8 cellular contexts compared by ENCODE assay signal in genomic region chr15:58987036-58987435, GRCh38. TPM values are rescaled to one million over a fixed set of nuclear protein-coding genes. Genes with fewer than 3 reads are reported as not detected.
DNase-seq lines count a peak whose midpoint lies in the region; ATAC-seq and TF ChIP-seq lines count a peak whose summit lies in the region.

No MANE protein-coding gene starts in this region.

- TF ChIP-seq CTCF in CD14-positive monocyte (IDR thresholded peaks at IDR 0.05) (no peak), right lobe of liver (IDR thresholded peaks at IDR 0.05) (no peak)

- DNase-seq in CD14-positive monocyte (ENCODE audit: low spot score) (no peak), right lobe of liver (no peak), NCI-H524 treated with DMSO at 0.1 percent for 48 hours (lab: John Stamatoyannopoulos, UW) (no peak)

- ATAC-seq in HG03045 (IDR thresholded peaks at IDR 0.05; ENCODE audit: unreplicated experiment) (peak; percentile 4), right lobe of liver (no peak), GM18502 (IDR thresholded peaks at IDR 0.05; ENCODE audit: poor library complexity, unreplicated experiment) (no peak), HG03439 (IDR thresholded peaks at IDR 0.05; ENCODE audit: unreplicated experiment) (no peak)

- intact Hi-C loops in CD14-positive monocyte (cut with micrococcal nuclease) = loop anchor here (5.0 to 10.0 kb wide), 5 partner anchors 48 to 698 kb away; partner anchors contain the start of genes CCNB2 (in 2 of the 2), BNIP2 (in 1 of the 2) and SLTM (in 1 of the 2)
- intact Hi-C loops in right lobe of liver (cut with DNase I) = no loop called here

- H3K27me3 ChIP-seq in right lobe of liver = no peaks in the 10 kb centered on the region

- peak overlapping the region; percentile 95 to 99 (median 97) for H3K27ac Mint-ChIP-seq in CD14-positive monocyte

- H3K27ac ChIP-seq in angular gyrus (ENCODE audit: low read depth, low read length) (peak overlapping the region; percentile 83), right lobe of liver (peak overlapping the region; percentile 13 to 97 (median 94)), urinary bladder (ENCODE audit: low read depth) (no peak overlapping the region)

- H3K4me1 Mint-ChIP-seq in CD14-positive monocyte = peaks cover 66% of the 10 kb centered on the region

- H3K27me3 Mint-ChIP-seq in CD14-positive monocyte (ENCODE audit: low read depth in 3 of 3) = no peaks in the 10 kb centered on the region

- no peak for TF ChIP-seq POLR2A in right lobe of liver (IDR thresholded peaks at IDR 0.05)

- H3K4me3 ChIP-seq in right lobe of liver (peak overlapping the region; percentile 76 to 98 (median 92)), urinary bladder (ENCODE audit: low read depth, low read length) (peak overlapping the region; percentile 67)

- H3K4me3 Mint-ChIP-seq in CD14-positive monocyte = peak overlapping the region; percentile 99

- H3K4me1 ChIP-seq in right lobe of liver (peaks cover 0 to 11% (median 0%) of the 10 kb centered on the region in 4 donors), urinary bladder (ENCODE audit: insufficient read depth) (no peaks in the 10 kb centered on the region)

- no peaks in the 10 kb centered on the region for H3K9me3 Mint-ChIP-seq in CD14-positive monocyte

- H3K9me3 ChIP-seq in right lobe of liver = no peaks in the 10 kb centered on the region

- WGBS in right lobe of liver (ENCODE audit: insufficient coverage, low coverage, low lambda C conversion rate, missing lambda C conversion rate) = 10% methylated on average over 9 of the region's 9 CpGs
- 7% methylated on average over 9 of the region's 9 CpGs for WGBS in urinary bladder

- H3K36me3 Mint-ChIP-seq in CD14-positive monocyte = peaks cover 18 to 23% of the 10 kb centered on the region in 2 donors

- no peaks in the 10 kb centered on the region for H3K36me3 ChIP-seq in right lobe of liver
- no peaks in the 10 kb centered on the region for H3K36me3 ChIP-seq in urinary bladder (ENCODE audit: insufficient read depth)

RNA-seq across cellular contexts. Expression of gene RNF111, which starts 0.4 kb away (rescaled TPM):
- polyA plus RNA-seq in CD14-positive monocyte (10 to 100 TPM; 10.2 to 18.2 TPM), urinary bladder (11.3 TPM)
- total RNA-seq in right lobe of liver (10 to 100 TPM in 4 of 6 experiments, 1 to 10 TPM in 2; 7.3 to 19.1 (median 13.4) TPM), urinary bladder (38.3 TPM)

RNA-seq across cellular contexts. Expression of gene SLTM, which starts 53.6 kb away (rescaled TPM):
- 10 to 100 TPM; 26.5 to 34.3 TPM for polyA plus RNA-seq in CD14-positive monocyte
- 10 to 100 TPM; 27.7 to 39.4 (median 30.2) TPM for total RNA-seq in right lobe of liver
- total RNA-seq in urinary bladder = 175 TPM
- 60.0 TPM for polyA plus RNA-seq in urinary bladder

Comparison
In these comparisons a context has a peak if more than half of its experiments do, and no peak if none do; other contexts are left out.
1. intact Hi-C loops: an anchor here in CD14-positive monocyte (5.0 to 10.0 kb wide); none called in right lobe of liver.